Comparison of ENCODE assay signal across 28 cellular contexts in genomic region chr7:66725843-66726242, GRCh38.
"Had no signal": no experiment of that assay in that cellular context is flagged by ENCODE, and none has a peak within 500 bp of the region (broad histone marks: within the 10 kb centered on the region; RNA-seq: fewer than 3 reads in every experiment).

No MANE protein-coding gene starts in this region.

- DNase-seq: stimulated activated CD4-positive, alpha-beta T cell treated with anti-CD3 and anti-CD28 coated beads, Interleukin-2, amount 100 ng/mL, for 48 hours; stimulated activated CD4-positive, alpha-beta T cell treated with anti-CD3 and anti-CD28 coated beads, Interleukin-4, amount 100 ng/mL, for 1 hour; stimulated activated CD4-positive, alpha-beta T cell treated with anti-CD3 and anti-CD28 coated beads, Interleukin-4, amount 100 ng/mL, for 24 hours; stimulated activated CD4-positive, alpha-beta T cell treated with anti-CD3 and anti-CD28 coated beads, Interleukin-4, amount 100 ng/mL, for 4 hours; stimulated activated CD8-positive, alpha-beta memory T cell treated with anti-CD3 and anti-CD28 coated beads, Interleukin-4, amount 100 ng/mL, for 48 hours; stimulated activated naive B cell treated with anti-CD40 and anti-IgM and Interleukin-4, amounts not matched to agents 10 μg/mL and 1 μg/mL and 100 μg/mL, for 72 hours; stimulated activated naive CD4-positive, alpha-beta T cell; stimulated activated naive CD4-positive, alpha-beta T cell treated with Interleukin-2 at 50 U/mL for 16 hours; stimulated activated naive CD8-positive, alpha-beta T cell treated with anti-CD3 and anti-CD28 coated beads, Interleukin-15, amount 100 ng/mL, for 72 hours; stimulated activated naive CD8-positive, alpha-beta T cell treated with anti-CD3 and anti-CD28 coated beads, Interleukin-15, Interleukin-2, amounts not matched to agents 100 U/mL and 50 U/mL, for 24 hours; stomach; substantia nigra; testis; thyroid gland; tibial artery; transverse colon; trophoblast cell; upper lobe of left lung; upper lobe of right lung; uterus had no signal

- H3K27me3 ChIP-seq: stomach, suprapubic skin, testis, thyroid gland, tibial artery, tibial nerve, transverse colon, upper lobe of left lung, upper lobe of right lung, uterus, vagina had no signal

- H3K4me1 ChIP-seq: stomach, suprapubic skin, testis, thyroid gland, tibial artery, tibial nerve, transverse colon, upper lobe of left lung, upper lobe of right lung, uterus, vagina had no signal

- H3K9me3 Mint-ChIP-seq: type B pancreatic cell had no signal

- H3K4me1 Mint-ChIP-seq: stimulated activated naive CD8-positive, alpha-beta T cell treated with anti-CD3 and anti-CD28 coated beads, Interleukin-15, amount 100 ng/mL, for 72 hours had no signal

- H3K4me3 ChIP-seq: stomach, suprapubic skin, testis, thoracic aorta, thyroid gland, tibial artery, tibial nerve, transverse colon, upper lobe of left lung, upper lobe of right lung, uterus, vagina had no signal

- H3K4me3 Mint-ChIP-seq: stimulated activated effector memory CD8-positive, alpha-beta T cell treated with anti-CD3 and anti-CD28 coated beads, Interleukin-12 subunit alpha, Interleukin-12 subunit beta, amount 100 ng/mL, for 72 hours; stimulated activated memory B cell treated with anti-CD40 and anti-IgM and Interleukin-4, amounts not matched to agents 10 μg/mL and 1 μg/mL and 100 μg/mL, for 72 hours; stimulated activated naive B cell treated with anti-CD40 and anti-IgM and Interleukin-4, amounts not matched to agents 10 μg/mL and 1 μg/mL and 100 μg/mL, for 72 hours; stimulated activated naive CD8-positive, alpha-beta T cell treated with anti-CD3 and anti-CD28 coated beads, Interleukin-15, amount 100 ng/mL, for 72 hours; stimulated activated naive CD8-positive, alpha-beta T cell treated with anti-CD3 and anti-CD28 coated beads, Interleukin-15, Interleukin-2, amounts not matched to agents 100 ng/mL and 50 ng/mL, for 24 hours; type B pancreatic cell had no signal

- H3K36me3 Mint-ChIP-seq: stimulated activated effector memory CD8-positive, alpha-beta T cell treated with anti-CD3 and anti-CD28 coated beads, Interleukin-12 subunit alpha, Interleukin-12 subunit beta, amount 100 ng/mL, for 72 hours had no signal

- H3K27ac Mint-ChIP-seq: stimulated activated effector memory CD8-positive, alpha-beta T cell treated with anti-CD3 and anti-CD28 coated beads, Interleukin-12 subunit alpha, Interleukin-12 subunit beta, amount 100 ng/mL, for 72 hours; stimulated activated memory B cell treated with anti-CD40 and anti-IgM and Interleukin-4, amounts not matched to agents 10 μg/mL and 1 μg/mL and 100 μg/mL, for 72 hours; stimulated activated naive CD8-positive, alpha-beta T cell treated with anti-CD3 and anti-CD28 coated beads, Interleukin-15, amount 100 ng/mL, for 72 hours; stimulated activated naive CD8-positive, alpha-beta T cell treated with anti-CD3 and anti-CD28 coated beads, Interleukin-15, Interleukin-2, amounts not matched to agents 100 ng/mL and 50 ng/mL, for 24 hours; type B pancreatic cell had no signal

- H3K27ac ChIP-seq: stomach, suprapubic skin, testis, thoracic aorta, thyroid gland, tibial artery, tibial nerve, transverse colon, upper lobe of left lung, upper lobe of right lung, uterus, vagina had no signal

- H3K27me3 Mint-ChIP-seq: stimulated activated memory B cell treated with anti-CD40 and anti-IgM and Interleukin-4, amounts not matched to agents 10 μg/mL and 1 μg/mL and 100 μg/mL, for 72 hours; stimulated activated naive B cell treated with anti-CD40 and anti-IgM and Interleukin-4, amounts not matched to agents 10 μg/mL and 1 μg/mL and 100 μg/mL, for 72 hours; stimulated activated naive CD8-positive, alpha-beta T cell treated with anti-CD3 and anti-CD28 coated beads, Interleukin-15, amount 100 ng/mL, for 72 hours; stimulated activated naive CD8-positive, alpha-beta T cell treated with anti-CD3 and anti-CD28 coated beads, Interleukin-15, Interleukin-2, amounts not matched to agents 100 ng/mL and 50 ng/mL, for 24 hours; type B pancreatic cell had no signal

- H3K9me3 ChIP-seq: testis, thyroid gland, upper lobe of right lung, uterus had no signal

- H3K36me3 ChIP-seq: thyroid gland, upper lobe of left lung, upper lobe of right lung, uterus had no signal
